Comparison of ENCODE assay signal across 1 cellular context in the genomic region with DNA sequence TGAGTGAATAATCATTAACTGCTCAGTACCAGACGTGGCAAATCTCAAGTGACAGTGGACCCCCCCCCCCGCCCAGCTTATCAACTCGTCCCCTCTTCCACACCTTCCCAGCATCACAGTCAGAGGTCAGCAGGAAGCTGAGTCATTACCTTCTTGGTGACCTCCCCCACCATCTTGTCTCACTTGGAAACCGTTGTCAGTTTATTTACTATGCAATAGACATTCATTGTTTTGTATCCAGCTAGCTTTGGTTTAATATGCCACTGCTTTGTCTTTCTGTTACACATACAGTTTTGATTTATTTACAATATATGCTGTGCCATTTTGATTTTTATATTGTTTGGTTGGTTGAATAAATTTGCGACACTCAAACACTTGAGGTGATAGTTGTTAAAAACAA.
TF ChIP-seq lines count a peak whose summit lies in the region.

No MANE protein-coding gene starts in this region.

TF ChIP-seq in GM23338, 12 proteins besides CTCF, POLR2A, EP300 and RAD21 (continued from another document):
- TF ChIP-seq, protein P1, sequence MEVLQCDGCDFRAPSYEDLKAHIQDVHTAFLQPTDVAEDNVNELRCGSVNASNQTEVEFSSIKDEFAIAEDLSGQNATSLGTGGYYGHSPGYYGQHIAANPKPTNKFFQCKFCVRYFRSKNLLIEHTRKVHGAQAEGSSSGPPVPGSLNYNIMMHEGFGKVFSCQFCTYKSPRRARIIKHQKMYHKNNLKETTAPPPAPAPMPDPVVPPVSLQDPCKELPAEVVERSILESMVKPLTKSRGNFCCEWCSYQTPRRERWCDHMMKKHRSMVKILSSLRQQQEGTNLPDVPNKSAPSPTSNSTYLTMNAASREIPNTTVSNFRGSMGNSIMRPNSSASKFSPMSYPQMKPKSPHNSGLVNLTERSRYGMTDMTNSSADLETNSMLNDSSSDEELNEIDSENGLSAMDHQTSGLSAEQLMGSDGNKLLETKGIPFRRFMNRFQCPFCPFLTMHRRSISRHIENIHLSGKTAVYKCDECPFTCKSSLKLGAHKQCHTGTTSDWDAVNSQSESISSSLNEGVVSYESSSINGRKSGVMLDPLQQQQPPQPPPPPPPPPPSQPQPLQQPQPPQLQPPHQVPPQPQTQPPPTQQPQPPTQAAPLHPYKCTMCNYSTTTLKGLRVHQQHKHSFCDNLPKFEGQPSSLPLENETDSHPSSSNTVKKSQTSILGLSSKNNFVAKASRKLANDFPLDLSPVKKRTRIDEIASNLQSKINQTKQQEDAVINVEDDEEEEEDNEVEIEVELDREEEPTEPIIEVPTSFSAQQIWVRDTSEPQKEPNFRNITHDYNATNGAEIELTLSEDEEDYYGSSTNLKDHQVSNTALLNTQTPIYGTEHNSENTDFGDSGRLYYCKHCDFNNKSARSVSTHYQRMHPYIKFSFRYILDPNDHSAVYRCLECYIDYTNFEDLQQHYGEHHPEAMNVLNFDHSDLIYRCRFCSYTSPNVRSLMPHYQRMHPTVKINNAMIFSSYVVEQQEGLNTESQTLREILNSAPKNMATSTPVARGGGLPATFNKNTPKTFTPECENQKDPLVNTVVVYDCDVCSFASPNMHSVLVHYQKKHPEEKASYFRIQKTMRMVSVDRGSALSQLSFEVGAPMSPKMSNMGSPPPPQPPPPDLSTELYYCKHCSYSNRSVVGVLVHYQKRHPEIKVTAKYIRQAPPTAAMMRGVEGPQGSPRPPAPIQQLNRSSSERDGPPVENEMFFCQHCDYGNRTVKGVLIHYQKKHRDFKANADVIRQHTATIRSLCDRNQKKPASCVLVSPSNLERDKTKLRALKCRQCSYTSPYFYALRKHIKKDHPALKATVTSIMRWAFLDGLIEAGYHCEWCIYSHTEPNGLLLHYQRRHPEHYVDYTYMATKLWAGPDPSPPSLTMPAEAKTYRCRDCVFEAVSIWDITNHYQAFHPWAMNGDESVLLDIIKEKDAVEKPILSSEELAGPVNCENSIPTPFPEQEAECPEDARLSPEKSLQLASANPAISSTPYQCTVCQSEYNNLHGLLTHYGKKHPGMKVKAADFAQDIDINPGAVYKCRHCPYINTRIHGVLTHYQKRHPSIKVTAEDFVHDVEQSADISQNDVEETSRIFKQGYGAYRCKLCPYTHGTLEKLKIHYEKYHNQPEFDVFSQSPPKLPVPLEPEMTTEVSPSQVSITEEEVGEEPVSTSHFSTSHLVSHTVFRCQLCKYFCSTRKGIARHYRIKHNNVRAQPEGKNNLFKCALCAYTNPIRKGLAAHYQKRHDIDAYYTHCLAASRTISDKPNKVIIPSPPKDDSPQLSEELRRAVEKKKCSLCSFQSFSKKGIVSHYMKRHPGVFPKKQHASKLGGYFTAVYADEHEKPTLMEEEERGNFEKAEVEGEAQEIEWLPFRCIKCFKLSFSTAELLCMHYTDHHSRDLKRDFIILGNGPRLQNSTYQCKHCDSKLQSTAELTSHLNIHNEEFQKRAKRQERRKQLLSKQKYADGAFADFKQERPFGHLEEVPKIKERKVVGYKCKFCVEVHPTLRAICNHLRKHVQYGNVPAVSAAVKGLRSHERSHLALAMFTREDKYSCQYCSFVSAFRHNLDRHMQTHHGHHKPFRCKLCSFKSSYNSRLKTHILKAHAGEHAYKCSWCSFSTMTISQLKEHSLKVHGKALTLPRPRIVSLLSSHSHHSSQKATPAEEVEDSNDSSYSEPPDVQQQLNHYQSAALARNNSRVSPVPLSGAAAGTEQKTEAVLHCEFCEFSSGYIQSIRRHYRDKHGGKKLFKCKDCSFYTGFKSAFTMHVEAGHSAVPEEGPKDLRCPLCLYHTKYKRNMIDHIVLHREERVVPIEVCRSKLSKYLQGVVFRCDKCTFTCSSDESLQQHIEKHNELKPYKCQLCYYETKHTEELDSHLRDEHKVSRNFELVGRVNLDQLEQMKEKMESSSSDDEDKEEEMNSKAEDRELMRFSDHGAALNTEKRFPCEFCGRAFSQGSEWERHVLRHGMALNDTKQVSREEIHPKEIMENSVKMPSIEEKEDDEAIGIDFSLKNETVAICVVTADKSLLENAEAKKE (CRISPR knock-in tag; IDR thresholded peaks at IDR 0.05) = no peak
- TF ChIP-seq ZNF331 (CRISPR knock-in tag; IDR thresholded peaks at IDR 0.05; ENCODE audit: low read depth) (no peak), JUNB (IDR thresholded peaks at IDR 0.05; ENCODE audit: unreplicated experiment) (no peak), ZNF114 (CRISPR knock-in tag; IDR thresholded peaks at IDR 0.05) (no peak), EZH2phosphoT487 (IDR thresholded peaks at IDR 0.05; ENCODE audit: unreplicated experiment) (no peak), CREB1 (CRISPR knock-in tag; IDR thresholded peaks at IDR 0.05; ENCODE audit: low read depth) (no peak)
- TF ChIP-seq, protein P2, sequence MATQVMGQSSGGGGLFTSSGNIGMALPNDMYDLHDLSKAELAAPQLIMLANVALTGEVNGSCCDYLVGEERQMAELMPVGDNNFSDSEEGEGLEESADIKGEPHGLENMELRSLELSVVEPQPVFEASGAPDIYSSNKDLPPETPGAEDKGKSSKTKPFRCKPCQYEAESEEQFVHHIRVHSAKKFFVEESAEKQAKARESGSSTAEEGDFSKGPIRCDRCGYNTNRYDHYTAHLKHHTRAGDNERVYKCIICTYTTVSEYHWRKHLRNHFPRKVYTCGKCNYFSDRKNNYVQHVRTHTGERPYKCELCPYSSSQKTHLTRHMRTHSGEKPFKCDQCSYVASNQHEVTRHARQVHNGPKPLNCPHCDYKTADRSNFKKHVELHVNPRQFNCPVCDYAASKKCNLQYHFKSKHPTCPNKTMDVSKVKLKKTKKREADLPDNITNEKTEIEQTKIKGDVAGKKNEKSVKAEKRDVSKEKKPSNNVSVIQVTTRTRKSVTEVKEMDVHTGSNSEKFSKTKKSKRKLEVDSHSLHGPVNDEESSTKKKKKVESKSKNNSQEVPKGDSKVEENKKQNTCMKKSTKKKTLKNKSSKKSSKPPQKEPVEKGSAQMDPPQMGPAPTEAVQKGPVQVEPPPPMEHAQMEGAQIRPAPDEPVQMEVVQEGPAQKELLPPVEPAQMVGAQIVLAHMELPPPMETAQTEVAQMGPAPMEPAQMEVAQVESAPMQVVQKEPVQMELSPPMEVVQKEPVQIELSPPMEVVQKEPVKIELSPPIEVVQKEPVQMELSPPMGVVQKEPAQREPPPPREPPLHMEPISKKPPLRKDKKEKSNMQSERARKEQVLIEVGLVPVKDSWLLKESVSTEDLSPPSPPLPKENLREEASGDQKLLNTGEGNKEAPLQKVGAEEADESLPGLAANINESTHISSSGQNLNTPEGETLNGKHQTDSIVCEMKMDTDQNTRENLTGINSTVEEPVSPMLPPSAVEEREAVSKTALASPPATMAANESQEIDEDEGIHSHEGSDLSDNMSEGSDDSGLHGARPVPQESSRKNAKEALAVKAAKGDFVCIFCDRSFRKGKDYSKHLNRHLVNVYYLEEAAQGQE (IDR thresholded peaks at IDR 0.05; ENCODE audit: unreplicated experiment) = no peak
